In the genomic region with DNA sequence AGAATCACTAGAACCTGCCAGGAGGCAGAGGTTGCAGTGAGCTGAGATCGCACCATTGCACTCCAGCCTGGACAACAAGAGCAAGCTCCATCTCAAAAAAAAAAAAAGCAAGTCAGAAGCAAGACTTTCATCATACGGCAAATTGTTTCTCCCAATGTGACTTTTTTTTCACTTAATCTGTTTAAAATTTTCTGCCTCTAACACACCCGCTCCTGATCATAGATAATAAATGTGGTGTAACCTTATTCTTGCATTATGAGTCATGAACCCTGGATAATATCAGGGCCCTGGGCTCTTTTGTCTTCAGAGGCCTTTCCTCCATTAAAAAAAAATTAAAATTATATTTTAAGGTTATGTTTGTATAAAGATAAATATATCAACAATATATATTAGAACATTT, we compare ENCODE assay signal across 20 cellular contexts.
DNase-seq lines count a peak whose midpoint lies in the region; FAIRE-seq and TF ChIP-seq lines count a peak whose summit lies in the region.
"Had no signal": no experiment of that assay in that cellular context is flagged by ENCODE, and none has a peak within 500 bp of the region (broad histone marks: within the 10 kb centered on the region; RNA-seq: fewer than 3 reads in every experiment).

No MANE protein-coding gene starts in this region.

- no peak overlapping the region for H3K4ac ChIP-seq in mesenchymal stem cell (ENCODE audit: low read depth in 1 of 2, low read length in 2 of 2)

- no peak overlapping the region for H3K23ac ChIP-seq in mesenchymal stem cell (ENCODE audit: low read length in 2 of 2)

- no peak overlapping the region for H4K91ac ChIP-seq in mesenchymal stem cell (ENCODE audit: low read length)

- peaks cover 6% of the 10 kb centered on the region for H3K9me3 ChIP-seq in mesenchymal stem cell (ENCODE audit: control insufficient read depth, low read length)
- H3K9me3 ChIP-seq: heart left ventricle, SJSA1 had no signal

- H2BK12ac ChIP-seq in mesenchymal stem cell (ENCODE audit: low read length in 2 of 2), result no peak overlapping the region

- no peak overlapping the region for H4K8ac ChIP-seq in mesenchymal stem cell (ENCODE audit: low read length)

- no peak for TF ChIP-seq CTCF in bronchial epithelial cell (IDR thresholded peaks at IDR 0.05; ENCODE audit: insufficient read depth, low read length, severe bottlenecking)

- no peak overlapping the region for H3K14ac ChIP-seq in mesenchymal stem cell (ENCODE audit: low read length in 2 of 2)

- no peak overlapping the region for H3K18ac ChIP-seq in mesenchymal stem cell (ENCODE audit: low read depth in 1 of 2, low read length in 2 of 2)

- no peak overlapping the region for H3K4me2 ChIP-seq in mesenchymal stem cell (ENCODE audit: low read length, poor library complexity, severe bottlenecking)
- H3K4me2 ChIP-seq: GM23338 had no signal

- H3K27ac ChIP-seq in mesenchymal stem cell (ENCODE audit: low read length, poor library complexity, severe bottlenecking), result no peak overlapping the region
- H3K27ac ChIP-seq: dorsolateral prefrontal cortex, heart left ventricle, SJSA1 had no signal

- H3K4me1 ChIP-seq in mesenchymal stem cell (ENCODE audit: control insufficient read depth, insufficient read depth, low read depth, low read length), result no peaks in the 10 kb centered on the region
- H3K4me1 ChIP-seq: heart left ventricle had no signal

- no peak overlapping the region for H2BK120ac ChIP-seq in mesenchymal stem cell (ENCODE audit: low read depth, low read length)

- H2BK5ac ChIP-seq in mesenchymal stem cell (ENCODE audit: low read depth, low read length, poor library complexity, severe bottlenecking), result no peak overlapping the region

- no peaks in the 10 kb centered on the region for H3K79me1 ChIP-seq in mesenchymal stem cell (replicated peaks; ENCODE audit: low read length, poor library complexity, severe bottlenecking)

- H3K9ac ChIP-seq in mesenchymal stem cell (ENCODE audit: low read length), result no peak overlapping the region

- no peaks in the 10 kb centered on the region for H3K36me3 ChIP-seq in bronchial epithelial cell (ENCODE audit: control insufficient read depth, insufficient read depth, low read length)
- H3K36me3 ChIP-seq in mesenchymal stem cell (ENCODE audit: control insufficient read depth in 1 of 2, insufficient read depth in 2 of 2, low read depth in 1 of 2, low read length in 2 of 2), result no peaks in the 10 kb centered on the region
- H3K36me3 ChIP-seq: heart left ventricle, SJSA1, tibial nerve had no signal

- no peak overlapping the region for H2BK15ac ChIP-seq in mesenchymal stem cell (ENCODE audit: low read depth, poor library complexity, severe bottlenecking)

- H3K4me3 ChIP-seq in bronchial epithelial cell (ENCODE audit: low read depth, low read length), result no peak overlapping the region
- no peak overlapping the region for H3K4me3 ChIP-seq in mesenchymal stem cell (ENCODE audit: insufficient read depth in 1 of 2, low read depth in 1 of 2, low read length in 2 of 2)
- H3K4me3 ChIP-seq: dorsolateral prefrontal cortex, GM23338, heart left ventricle, SJSA1, tibial nerve had no signal

- no peak overlapping the region for H2AFZ ChIP-seq in mesenchymal stem cell (ENCODE audit: low read depth, low read length)
- H2AFZ ChIP-seq: GM23338 had no signal

- DNase-seq in EL (peak; percentile 63), OCI-M1 (lab: John Stamatoyannopoulos, UW) (peak; percentile 73), bronchial epithelial cell (ENCODE audit: low read depth) (peak; percentile 29), mesenchymal stem cell (peak; percentile 59), NCI-H1436 (lab: John Stamatoyannopoulos, UW) (no peak), NCI-H1417 (lab: John Stamatoyannopoulos, UW) (no peak), AML-193 (lab: John Stamatoyannopoulos, UW) (no peak)
- DNase-seq in activated CD4-positive, alpha-beta T cell treated with anti-CD3 and anti-CD28 coated beads, Interleukin-2, amount 50 U/mL, for 4 hours, result no peak
- DNase-seq: activated CD4-positive, CD25-positive, alpha-beta regulatory T cell; activated CD8-positive, alpha-beta memory T cell treated with anti-CD3 and anti-CD28 coated beads for 24 hours; dorsolateral prefrontal cortex; heart left ventricle; NCI-H2171; NCI-H774; occipital lobe; stimulated activated CD4-positive, alpha-beta T cell treated with anti-CD3 and anti-CD28 coated beads, Interleukin-2, amount 100 ng/mL, for 24 hours; stimulated activated naive CD8-positive, alpha-beta T cell treated with anti-CD3 and anti-CD28 coated beads, Interleukin-15, Interleukin-2, amounts not matched to agents 100 U/mL and 50 U/mL, for 24 hours had no signal

- 100% methylated on average over 1 of the region's 3 CpGs for WGBS in mesenchymal stem cell

- FAIRE-seq in bronchial epithelial cell (lab: Jason Lieb, UNC), result no peak

- H3K27me3 ChIP-seq in bronchial epithelial cell (ENCODE audit: control insufficient read depth, insufficient read depth, low read length), result no peaks in the 10 kb centered on the region
- no peaks in the 10 kb centered on the region for H3K27me3 ChIP-seq in mesenchymal stem cell (ENCODE audit: control insufficient read depth in 1 of 2, insufficient read depth in 1 of 2, low read length in 2 of 2)
- H3K27me3 ChIP-seq: SJSA1, tibial nerve had no signal

- H2AK5ac ChIP-seq in mesenchymal stem cell (ENCODE audit: low read length, severe bottlenecking), result no peak overlapping the region

Comparison
In these comparisons a context has a peak if more than half of its experiments do, and no peak if none do; other contexts are left out.
1. DNase-seq: peak in EL (single experiment), OCI-M1 (single experiment), bronchial epithelial cell (single experiment) and mesenchymal stem cell (single experiment); none in NCI-H1436 (single experiment), activated CD4-positive, alpha-beta T cell treated with anti-CD3 and anti-CD28 coated beads, Interleukin-2, amount 50 U/mL, for 4 hours (0 of 2), NCI-H1417 (0 of 3) and AML-193 (0 of 2).